ENCODE assay signal across 18 cellular contexts in genomic region chr4:23348789-23349498, GRCh38.
DNase-seq lines count a peak whose midpoint lies in the region; ATAC-seq, FAIRE-seq and TF ChIP-seq lines count a peak whose summit lies in the region.
"Had no signal": no experiment of that assay in that cellular context is flagged by ENCODE, and none has a peak within 500 bp of the region (broad histone marks: within the 10 kb centered on the region; RNA-seq: fewer than 3 reads in every experiment).

No MANE protein-coding gene starts in this region.

- no peaks in the 10 kb centered on the region for H3K36me3 Mint-ChIP-seq in activated T-helper 2 cell treated with anti-CD3 and anti-CD28 coated beads, Interferon-gamma antibody, Interleukin-2, Interleukin-4, amounts not matched to agents 10 μg/mL and 5 μg/mL and 100 μg/mL, durations not matched to agents 14 hours and 24 hours and 36 hours (ENCODE audit: low read depth)

- TF ChIP-seq CTCF in liver (IDR thresholded peaks at IDR 0.05; ENCODE audit: low read depth, low read length, missing input control) (no peak), HepG2 (CRISPR knock-in tag; IDR thresholded peaks at IDR 0.05) (no peak), tibial artery (IDR thresholded peaks at IDR 0.05) (no peak)

- H3K27me3 ChIP-seq in liver (ENCODE audit: control insufficient read depth in 4 of 4, insufficient read depth in 4 of 4, low read length in 3 of 4) (no peaks in the 10 kb centered on the region), HepG2 (ENCODE audit: control insufficient read depth in 1 of 2, insufficient read depth in 2 of 2, low read length in 2 of 2) (no peaks in the 10 kb centered on the region), tibial artery (no peaks in the 10 kb centered on the region)

- H3K79me2 ChIP-seq in HepG2 (ENCODE audit: insufficient read depth, low read length), result no peaks in the 10 kb centered on the region

- no peaks in the 10 kb centered on the region for H3K9me3 Mint-ChIP-seq in activated T-helper 2 cell treated with anti-CD3 and anti-CD28 coated beads, Interferon-gamma antibody, Interleukin-2, Interleukin-4, amounts not matched to agents 10 μg/mL and 5 μg/mL and 100 μg/mL, durations not matched to agents 14 hours and 24 hours and 36 hours

- no peak overlapping the region for H3K27ac Mint-ChIP-seq in activated T-helper 2 cell treated with anti-CD3 and anti-CD28 coated beads, Interferon-gamma antibody, Interleukin-2, Interleukin-4, amounts not matched to agents 10 μg/mL and 5 μg/mL and 100 μg/mL, durations not matched to agents 14 hours and 24 hours and 36 hours
- H3K27ac Mint-ChIP-seq: T-helper 17 cell had no signal

- TF ChIP-seq POLR2A in HepG2 (IDR thresholded peaks at IDR 0.05; ENCODE audit: insufficient read depth in 1 of 2, low read depth in 2 of 2, low read length in 2 of 2), result no peak

- no peak overlapping the region for H3K27ac ChIP-seq in liver (ENCODE audit: low read depth in 1 of 2, low read length in 2 of 2)
- no peak overlapping the region for H3K27ac ChIP-seq in HepG2 (ENCODE audit: extremely low read length, insufficient read depth, low read length)
- no peak overlapping the region for H3K27ac ChIP-seq in tibial artery
- H3K27ac ChIP-seq: 22Rv1 had no signal

- no peak overlapping the region for H3K9ac ChIP-seq in liver (ENCODE audit: low read depth in 1 of 2, low read length in 2 of 2)
- no peak overlapping the region for H3K9ac ChIP-seq in HepG2 (ENCODE audit: insufficient read depth, low read depth, low read length)

- intact Hi-C loops in HepG2 (cut with micrococcal nuclease; ENCODE audit: unreplicated experiment) (no loop called here), tibial artery (cut with DNase I; ENCODE audit: low total_unique reads) (no loop called here)
- intact Hi-C loops in activated T-helper 2 cell treated with anti-CD3 and anti-CD28 coated beads, Interferon-gamma antibody, Interleukin-2, Interleukin-4, amounts not matched to agents 10 μg/mL and 5 μg/mL and 100 μg/mL, durations not matched to agents 14 hours and 24 hours and 36 hours (cut with micrococcal nuclease), result no loop called here

- no peaks in the 10 kb centered on the region for H4K20me1 ChIP-seq in HepG2 (ENCODE audit: insufficient read depth, low read length)

- FAIRE-seq in HepG2 (lab: Jason Lieb, UNC), result no peak
- FAIRE-seq: H54, TTC549 had no signal

- in situ Hi-C loops in HepG2 (cut with HindIII; ENCODE audit: extremely low pct_ligation_motif_present, low pct_unique_long_range_greater_than_20kb), result no loop called here

- POLR2A ChIA-PET in HepG2 (lab: Yijun Ruan, JAX), result no interaction called here

- H3K4me1 ChIP-seq in liver (ENCODE audit: control insufficient read depth in 4 of 4, insufficient read depth in 4 of 4, low read length in 3 of 4) (peaks cover 0 to 7% (median 3%) of the 10 kb centered on the region in 4 donors), HepG2 (ENCODE audit: insufficient read depth, low read length) (no peaks in the 10 kb centered on the region), tibial artery (no peaks in the 10 kb centered on the region)

- 85% methylated on average over 2 of the region's 2 CpGs for WGBS in liver
- 5% methylated on average over 2 of the region's 2 CpGs for WGBS in HepG2 (ENCODE audit: low lambda C conversion rate)

- ATAC-seq in HepG2, result no peak
- ATAC-seq in GM21717 (IDR thresholded peaks at IDR 0.05; ENCODE audit: unreplicated experiment), result peak; percentile 48
- ATAC-seq in HG03460 (IDR thresholded peaks at IDR 0.05; ENCODE audit: unreplicated experiment), result peak; percentile 61
- ATAC-seq: Panc1, SK-N-SH treated with all-trans-retinoic acid at 6 μM for 48 hours, T-helper 17 cell had no signal

- no peak for DNase-seq in HepG2 (ENCODE audit: low spot score)
- DNase-seq in DMS114 treated with DMSO at 0.1 percent for 48 hours (lab: John Stamatoyannopoulos, UW; ENCODE audit: unreplicated experiment), result no peak
- DNase-seq in activated T-helper 2 cell treated with anti-CD3 and anti-CD28 coated beads, Interferon-gamma antibody, Interleukin-2, Interleukin-4, amounts not matched to agents 10 μg/mL and 5 μg/mL and 100 μg/mL, durations not matched to agents 14 hours and 24 hours and 36 hours (ENCODE audit: low spot score), result no peak
- no peak for DNase-seq in dedifferentiated amniotic fluid mesenchymal stem cell (ENCODE audit: extremely low spot score)
- no peak for DNase-seq in tibial artery
- DNase-seq: NCI-H1105 treated with DMSO at 0.1 percent for 48 hours, NCI-H187 treated with DMSO at 0.1 percent for 48 hours, NCI-H446, Right ventricle myocardium superior, T-helper 17 cell had no signal

- H3K4me1 Mint-ChIP-seq in activated T-helper 2 cell treated with anti-CD3 and anti-CD28 coated beads, Interferon-gamma antibody, Interleukin-2, Interleukin-4, amounts not matched to agents 10 μg/mL and 5 μg/mL and 100 μg/mL, durations not matched to agents 14 hours and 24 hours and 36 hours (ENCODE audit: low read depth), result peaks cover 2% of the 10 kb centered on the region
- H3K4me1 Mint-ChIP-seq: T-helper 17 cell had no signal

- no peak overlapping the region for H3K4me2 ChIP-seq in HepG2 (ENCODE audit: low read depth, low read length)

- no peak for TF ChIP-seq EP300 in HepG2 (IDR thresholded peaks at IDR 0.05; ENCODE audit: low read depth in 2 of 2, low read length in 2 of 2)
- TF ChIP-seq EP300 in HepG2 (CRISPR knock-in tag; IDR thresholded peaks at IDR 0.05; ENCODE audit: borderline replicate concordance), result no peak

- no TSS peak for BruUV-seq in HepG2 (replicated peaks; lab: Mats Ljungman, UMichigan)

- CTCF ChIA-PET in HepG2 (lab: Yijun Ruan, JAX; ENCODE audit: low intra/inter-chr PET ratio, low total read pairs), result no interaction called here

- no peaks in the 10 kb centered on the region for H3K27me3 Mint-ChIP-seq in activated T-helper 2 cell treated with anti-CD3 and anti-CD28 coated beads, Interferon-gamma antibody, Interleukin-2, Interleukin-4, amounts not matched to agents 10 μg/mL and 5 μg/mL and 100 μg/mL, durations not matched to agents 14 hours and 24 hours and 36 hours (ENCODE audit: low read depth)
- H3K27me3 Mint-ChIP-seq: T-helper 17 cell had no signal

- H2AFZ ChIP-seq in HepG2 (ENCODE audit: low read length), result no peak overlapping the region

- TF ChIP-seq RAD21 in liver (IDR thresholded peaks at IDR 0.05), result no peak
- TF ChIP-seq RAD21 in HepG2 (CRISPR knock-in tag; IDR thresholded peaks at IDR 0.05), result no peak

- no peaks in the 10 kb centered on the region for H3K36me3 ChIP-seq in liver (ENCODE audit: control insufficient read depth in 4 of 4, insufficient read depth in 3 of 4, low read depth in 1 of 4, low read length in 3 of 4)
- H3K36me3 ChIP-seq in HepG2 (replicated peaks in 1 of 2; ENCODE audit: control insufficient read depth in 1 of 2, insufficient read depth in 2 of 2, low read length in 2 of 2), result no peaks in the 10 kb centered on the region
- H3K36me3 ChIP-seq in tibial artery, result no peaks in the 10 kb centered on the region

- H3K9me3 ChIP-seq in liver (ENCODE audit: control insufficient read depth in 4 of 4, low read length in 3 of 4) (no peaks in the 10 kb centered on the region), HepG2 (ENCODE audit: low read length) (no peaks in the 10 kb centered on the region), tibial artery (no peaks in the 10 kb centered on the region)

- H3K4me3 ChIP-seq in liver (ENCODE audit: low read depth in 1 of 3, low read length in 3 of 3) (no peak overlapping the region), HepG2 (replicated peaks in 1 of 3; ENCODE audit: insufficient read depth in 1 of 3, low read depth in 2 of 3, low read length in 3 of 3) (no peak overlapping the region), tibial artery (no peak overlapping the region)

- H3K4me3 Mint-ChIP-seq in activated T-helper 2 cell treated with anti-CD3 and anti-CD28 coated beads, Interferon-gamma antibody, Interleukin-2, Interleukin-4, amounts not matched to agents 10 μg/mL and 5 μg/mL and 100 μg/mL, durations not matched to agents 14 hours and 24 hours and 36 hours (ENCODE audit: low read depth), result no peak overlapping the region
- H3K4me3 Mint-ChIP-seq: T-helper 17 cell had no signal

TF ChIP-seq in liver, 16 proteins besides CTCF, POLR2A, EP300 and RAD21 (continues in another document):
- TF ChIP-seq GABPA (IDR thresholded peaks at IDR 0.05 in 1 of 2, conservative IDR thresholded peaks at IDR 0.05 in 1 of 2) (no peak), YY1 (IDR thresholded peaks at IDR 0.05) (peak; percentile 46), ATF3 (IDR thresholded peaks at IDR 0.05) (no peak), EGR1 (IDR thresholded peaks at IDR 0.05; ENCODE audit: low read depth in 2 of 2) (no peak), RXRA (IDR thresholded peaks at IDR 0.05) (no peak)

TF ChIP-seq in HepG2, 621 proteins besides CTCF, POLR2A, EP300 and RAD21 (continues in another document):
- no peak for TF ChIP-seq ZHX1 (CRISPR knock-in tag; IDR thresholded peaks at IDR 0.05; ENCODE audit: low read depth)
- no peak for TF ChIP-seq ZNF83 (CRISPR knock-in tag; IDR thresholded peaks at IDR 0.05; ENCODE audit: borderline replicate concordance)
